29 cellular contexts compared by ENCODE assay signal in genomic region chr10:77707570-77707969, GRCh38.
"Had no signal": no experiment of that assay in that cellular context is flagged by ENCODE, and none has a peak within 500 bp of the region (broad histone marks: within the 10 kb centered on the region; RNA-seq: fewer than 3 reads in every experiment).

No MANE protein-coding gene starts in this region.

- H3K36me3 ChIP-seq: neural progenitor cell, ovary, right lobe of liver, sigmoid colon, suprapubic skin, tibial artery, transverse colon, upper lobe of right lung, uterus had no signal

- H3K79me2 ChIP-seq: parathyroid adenoma had no signal

- H3K9me3 Mint-ChIP-seq: natural killer cell; nephron; neural progenitor cell; stimulated activated effector memory CD8-positive, alpha-beta T cell treated with anti-CD3 and anti-CD28 coated beads, Interleukin-12 subunit alpha, Interleukin-12 subunit beta, amount 100 ng/mL, for 72 hours; stimulated activated naive CD8-positive, alpha-beta T cell treated with anti-CD3 and anti-CD28 coated beads, Interleukin-15, amount 100 ng/mL, for 72 hours; type B pancreatic cell had no signal

- FAIRE-seq: small intestine had no signal

- H3K4me3 ChIP-seq: neural progenitor cell, ovary, psoas muscle, right lobe of liver, sigmoid colon, suprapubic skin, testis, tibial artery, transverse colon, upper lobe of right lung, uterus had no signal

- H2AFZ ChIP-seq: neural progenitor cell, parathyroid adenoma had no signal

- H3K36me3 Mint-ChIP-seq: natural killer cell, neural progenitor cell, type B pancreatic cell had no signal

- H3K9ac ChIP-seq: neural progenitor cell, parathyroid adenoma had no signal

- H3K4me3 Mint-ChIP-seq: natural killer cell; nephron; neural progenitor cell; stimulated activated effector memory CD8-positive, alpha-beta T cell treated with anti-CD3 and anti-CD28 coated beads, Interleukin-12 subunit alpha, Interleukin-12 subunit beta, amount 100 ng/mL, for 72 hours; stimulated activated naive CD8-positive, alpha-beta T cell treated with anti-CD3 and anti-CD28 coated beads, Interleukin-15, amount 100 ng/mL, for 72 hours; type B pancreatic cell had no signal

- H3K27me3 ChIP-seq: ovary, right lobe of liver, sigmoid colon, testis, uterus had no signal

- ATAC-seq: natural killer cell; psoas muscle; right cardiac atrium; right lobe of liver; stimulated activated effector memory CD8-positive, alpha-beta T cell treated with anti-CD3 and anti-CD28 coated beads, Interleukin-12 subunit alpha, Interleukin-12 subunit beta, amount 100 ng/mL, for 72 hours; stimulated activated naive CD8-positive, alpha-beta T cell treated with anti-CD3 and anti-CD28 coated beads, Interleukin-15, amount 100 ng/mL, for 72 hours; stimulated activated naive CD8-positive, alpha-beta T cell treated with anti-CD3 and anti-CD28 coated beads, Interleukin-15, Interleukin-2, amounts not matched to agents 100 U/mL and 50 U/mL, for 24 hours; upper lobe of right lung had no signal

- H3K4me1 ChIP-seq: parathyroid adenoma, psoas muscle, uterus had no signal

- H3K4me2 ChIP-seq: neural progenitor cell had no signal

- H3K9me3 ChIP-seq: ovary, psoas muscle, right lobe of liver, sigmoid colon, suprapubic skin, testis, tibial artery, transverse colon, upper lobe of right lung, uterus had no signal

- H3K27ac Mint-ChIP-seq: natural killer cell; nephron; neural progenitor cell; progenitor cell of endocrine pancreas; stimulated activated effector memory CD8-positive, alpha-beta T cell treated with anti-CD3 and anti-CD28 coated beads, Interleukin-12 subunit alpha, Interleukin-12 subunit beta, amount 100 ng/mL, for 72 hours; stimulated activated naive CD8-positive, alpha-beta T cell treated with anti-CD3 and anti-CD28 coated beads, Interleukin-15, amount 100 ng/mL, for 72 hours; type B pancreatic cell had no signal

- H3K27ac ChIP-seq: neural progenitor cell, ovary, parathyroid adenoma, psoas muscle, right lobe of liver, sigmoid colon, suprapubic skin, testis, tibial artery, transverse colon, upper lobe of right lung, uterus had no signal

- DNase-seq: natural killer cell; occipital lobe; ovary; posterior cingulate gyrus; psoas muscle; right cardiac atrium; right lobe of liver; sigmoid colon; small intestine; stimulated activated CD4-positive, alpha-beta T cell treated with anti-CD3 and anti-CD28 coated beads, Interleukin-15, amount 100 ng/mL, for 24 hours; stimulated activated CD4-positive, alpha-beta T cell treated with anti-CD3 and anti-CD28 coated beads, Interleukin-2, amount 100 ng/mL, for 24 hours; stimulated activated CD4-positive, alpha-beta T cell treated with anti-CD3 and anti-CD28 coated beads, Interleukin-2, amount 100 ng/mL, for 48 hours; stimulated activated CD4-positive, alpha-beta T cell treated with anti-CD3 and anti-CD28 coated beads, Interleukin-4, amount 100 ng/mL, for 24 hours; stimulated activated naive CD4-positive, alpha-beta T cell; stimulated activated naive CD8-positive, alpha-beta T cell treated with anti-CD3 and anti-CD28 coated beads, Interleukin-15, amount 100 ng/mL, for 72 hours; stimulated activated naive CD8-positive, alpha-beta T cell treated with anti-CD3 and anti-CD28 coated beads, Interleukin-15, Interleukin-2, amounts not matched to agents 100 U/mL and 50 U/mL, for 24 hours; substantia nigra; testis; tibial artery; transverse colon; upper lobe of right lung; uterus had no signal
